In genomic region chr14:38959021-38959420, GRCh38 we compare ENCODE assay signal across 7 cellular contexts.
"Had no signal": no experiment of that assay in that cellular context is flagged by ENCODE, and none has a peak within 500 bp of the region (broad histone marks: within the 10 kb centered on the region; RNA-seq: fewer than 3 reads in every experiment).

No MANE protein-coding gene starts in this region.

- H2AFZ ChIP-seq: GM23338 had no signal

- H3K4me3 ChIP-seq: GM23338 had no signal

- H3K27ac Mint-ChIP-seq: GM23338, H9 had no signal

- FAIRE-seq: H1, H54, HTR-8/SVneo had no signal

- H3K4me1 Mint-ChIP-seq: GM23338, H9 had no signal

- H3K4me2 ChIP-seq: GM23338 had no signal

- DNase-seq: H9, HCEC 1CT, IMR-90 had no signal

- H3K9me3 Mint-ChIP-seq: GM23338, H9 had no signal

- ATAC-seq: GM23338 had no signal

- H3K4me3 Mint-ChIP-seq: GM23338, H9 had no signal
